Comparison of ENCODE assay signal across 11 cellular contexts in the genomic region with DNA sequence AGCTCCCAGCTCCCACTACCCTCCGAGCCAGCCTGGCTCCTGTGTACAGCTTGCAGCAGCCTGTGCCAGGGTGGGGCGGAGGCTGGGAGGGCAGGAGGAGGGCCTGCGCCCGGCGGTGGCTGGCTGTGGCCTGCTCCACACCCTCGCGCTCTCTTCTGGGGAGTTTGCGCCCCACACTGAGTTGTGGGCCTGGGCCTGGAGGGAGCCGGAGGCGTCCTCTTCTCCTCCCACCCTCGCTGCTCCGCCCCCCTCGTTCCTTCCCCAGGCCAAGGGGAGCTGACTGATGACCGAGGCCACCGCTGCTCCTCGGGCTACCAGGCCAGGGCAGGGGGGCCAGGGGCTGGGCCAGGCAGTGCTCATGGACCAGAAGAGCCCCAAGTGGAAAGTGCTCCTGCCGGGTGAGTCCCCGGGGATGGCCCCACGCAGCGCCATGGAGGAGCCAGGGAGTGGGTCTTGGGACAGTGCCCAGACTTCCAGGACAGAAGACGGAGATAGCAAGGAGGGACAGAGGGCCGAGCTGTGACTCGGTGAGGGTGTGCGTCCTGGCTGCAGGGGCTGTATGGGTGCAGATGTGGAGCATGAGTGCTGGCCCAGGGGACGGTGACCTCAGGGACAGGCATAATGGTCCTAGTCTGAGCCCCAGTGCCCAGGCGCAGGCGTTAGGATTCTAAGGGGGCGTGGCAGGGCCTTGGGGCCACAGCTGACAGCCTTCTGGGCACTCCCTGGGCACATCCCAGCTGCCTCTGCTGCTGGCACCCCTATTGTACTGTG.
DNase-seq lines count a peak whose midpoint lies in the region; ATAC-seq, FAIRE-seq and TF ChIP-seq lines count a peak whose summit lies in the region.
"Had no signal": no experiment of that assay in that cellular context is flagged by ENCODE, and none has a peak within 500 bp of the region (broad histone marks: within the 10 kb centered on the region; RNA-seq: fewer than 3 reads in every experiment).

No MANE protein-coding gene starts in this region.

- POLR2A ChIA-PET in K562 (lab: Yijun Ruan, JAX) = interaction anchor here (1.1 kb wide), 1 partner anchor 198 kb away, joined by 3 read pairs; no protein-coding TSS in a partner anchor

- H3K9ac ChIP-seq in K562 (ENCODE audit: insufficient read depth in 1 of 2, low read depth in 2 of 2, low read length in 2 of 2) = peak overlapping the region; percentile 13 to 84; a peak in 3 of 4 replicates

- H3K9me3 ChIP-seq in K562 (replicated peaks; ENCODE audit: control insufficient read depth, insufficient read depth, low read depth, low read length) = no peaks in the 10 kb centered on the region
- no peaks in the 10 kb centered on the region for H3K9me3 ChIP-seq in lower lobe of right lung
- H3K9me3 ChIP-seq in thyroid gland = no peaks in the 10 kb centered on the region

- peaks cover 38 to 89% of the 10 kb centered on the region in 2 experiments for H3K4me1 ChIP-seq in K562 (replicated peaks in 1 of 2; ENCODE audit: control insufficient read depth in 2 of 2, insufficient read depth in 2 of 2, low read length in 2 of 2)
- H3K4me1 ChIP-seq in lower lobe of right lung = peaks cover 24% of the 10 kb centered on the region
- peaks cover 28 to 46% of the 10 kb centered on the region in 2 donors for H3K4me1 ChIP-seq in thyroid gland

- no peak for TF ChIP-seq CTCF in K562 (IDR thresholded peaks at IDR 0.05 in 2 of 3, conservative IDR thresholded peaks at IDR 0.05 in 1 of 3; ENCODE audit: insufficient read depth in 2 of 3, low read depth in 1 of 3, low read length in 3 of 3)
- no peak for TF ChIP-seq CTCF in lower lobe of right lung (IDR thresholded peaks at IDR 0.05)
- peak in 1 of 6 experiments; percentile 14 for TF ChIP-seq CTCF in thyroid gland (IDR thresholded peaks at IDR 0.05)

- peak; percentile 47 for ATAC-seq in K562
- peak; percentile 84 to 87 for ATAC-seq in lower lobe of right lung
- ATAC-seq in HG03460 (IDR thresholded peaks at IDR 0.05; ENCODE audit: unreplicated experiment) = no peak
- no peak for ATAC-seq in HG02970 (IDR thresholded peaks at IDR 0.05; ENCODE audit: low FRiP score, unreplicated experiment)
- ATAC-seq in HG03342 (IDR thresholded peaks at IDR 0.05; ENCODE audit: unreplicated experiment) = no peak

- TF ChIP-seq POLR2A in K562 (conservative IDR thresholded peaks at IDR 0.05) (no peak), thyroid gland (IDR thresholded peaks at IDR 0.05) (peak in 1 of 2 donors; percentile 57)

- in situ Hi-C loops in K562 (cut with MboI) = no loop called here

- no peak for TF ChIP-seq RAD21 in K562 (CRISPR knock-in tag; conservative IDR thresholded peaks at IDR 0.05 in 1 of 2, IDR thresholded peaks at IDR 0.05 in 1 of 2)

- DNase-seq in HT-29 (ENCODE audit: low spot score) (peak; percentile 52), K562 (ENCODE audit: extremely low read depth in 1 of 4, low spot score in 3 of 4) (peak; percentile 60 to 71 (median 68)), lower lobe of right lung (peak; percentile 77), thyroid gland (peak; percentile 90 to 91), activated gamma-delta T cell (lab: John Stamatoyannopoulos, UW) (no peak)
- DNase-seq: NCI-H1436; stimulated activated CD4-positive, alpha-beta T cell treated with anti-CD3 and anti-CD28 coated beads, Interleukin-15, amount 100 ng/mL, for 24 hours had no signal

- H2AFZ ChIP-seq in K562 (ENCODE audit: low read depth, low read length) = peak overlapping the region; percentile 61; the same call in 1 of the 2 replicates

- no TSS peak for BruUV-seq in K562 (replicated peaks; lab: Mats Ljungman, UMichigan)

- H3K27me3 ChIP-seq in K562 (ENCODE audit: control insufficient read depth in 2 of 2, insufficient read depth in 2 of 2, low read length in 2 of 2) (no peaks in the 10 kb centered on the region), lower lobe of right lung (ENCODE audit: low read depth) (no peaks in the 10 kb centered on the region), thyroid gland (no peaks in the 10 kb centered on the region)

- FAIRE-seq in K562 (lab: Jason Lieb, UNC) = no peak
- FAIRE-seq: urothelium cell line had no signal

- intact Hi-C loops in K562 (cut with micrococcal nuclease) (loop anchor here (1.0 kb wide), 1 partner anchor 22 kb away; no protein-coding TSS in a partner anchor), lower lobe of right lung (cut with DNase I) (no loop called here), thyroid gland (cut with DNase I) (no loop called here)

- H3K36me3 ChIP-seq in K562 (ENCODE audit: control insufficient read depth, insufficient read depth, low read length) (no peaks in the 10 kb centered on the region), lower lobe of right lung (no peaks in the 10 kb centered on the region), thyroid gland (no peaks in the 10 kb centered on the region)

- no peaks in the 10 kb centered on the region; the same call in 2 of the 3 replicates for H3K79me2 ChIP-seq in K562 (ENCODE audit: control insufficient read depth, insufficient read depth, low read length)

- CTCF ChIA-PET in K562 (lab: Yijun Ruan, JAX; ENCODE audit: low intra/inter-chr PET ratio) = no interaction called here

- no peak overlapping the region for H3K4me3 ChIP-seq in K562
- peak overlapping the region; percentile 34 for H3K4me3 ChIP-seq in lower lobe of right lung
- no peak overlapping the region for H3K4me3 ChIP-seq in thyroid gland (replicated peaks in 1 of 3)

- no peak for TF ChIP-seq EP300 in K562 (IDR thresholded peaks at IDR 0.05; ENCODE audit: low read length)

- H3K9me1 ChIP-seq in K562 (ENCODE audit: control insufficient read depth, insufficient read depth, low read length) = no peaks in the 10 kb centered on the region

- no peak overlapping the region for H3K4me2 ChIP-seq in K562 (ENCODE audit: insufficient read depth, low read length)

- H3K27ac ChIP-seq in K562 (ENCODE audit: extremely low read depth, low read depth, low read length) (peak overlapping the region; percentile 13; the same call in 1 of the 3 replicates), lower lobe of right lung (peak overlapping the region; percentile 60), thyroid gland (peak overlapping the region; percentile 82 to 95 (median 92))

- whole genome bisulfite sequencing in K562 (ENCODE audit: insufficient coverage, low coverage, missing lambda C conversion rate) = 77% methylated on average over 21 of the region's 28 CpGs
- 33 to 38% methylated on average over 10 to 14 of the region's 28 CpGs for WGBS in thyroid gland, 2 donors

- no peaks in the 10 kb centered on the region for H4K20me1 ChIP-seq in K562 (replicated peaks; ENCODE audit: control insufficient read depth, insufficient read depth, low read length)

TF ChIP-seq in K562, 482 proteins besides CTCF, POLR2A, EP300 and RAD21 (continues in another document):
- TF ChIP-seq IRF2 (CRISPR knock-in tag; IDR thresholded peaks at IDR 0.05) = 0 out of 2 replicates have a peak, but pooled peaks have one; percentile 38
- peak; percentile 47 for TF ChIP-seq ZFX (CRISPR knock-in tag; IDR thresholded peaks at IDR 0.05)
- TF ChIP-seq SAP30 (IDR thresholded peaks at IDR 0.05; ENCODE audit: borderline replicate concordance, insufficient read depth, low read depth, low read length, poor library complexity, severe bottlenecking) = peak; percentile 14
- peak; percentile 24 for TF ChIP-seq HMGN3 (IDR thresholded peaks at IDR 0.05; ENCODE audit: borderline replicate concordance, extremely low read depth, insufficient read length, low read depth, low read length)
- TF ChIP-seq NFIC (IDR thresholded peaks at IDR 0.05) = 0 out of 2 replicates have a peak, but pooled peaks have one; percentile 15
- no peak for TF ChIP-seq NR4A1 (CRISPR knock-in tag; IDR thresholded peaks at IDR 0.05)
- peak; percentile 38; the same call in 1 of the 2 replicates for TF ChIP-seq NR4A1 (tag; IDR thresholded peaks at IDR 0.05)
- no peak for TF ChIP-seq CBFB (CRISPR knock-in tag; IDR thresholded peaks at IDR 0.05)
- peak; percentile 50; the same call in 1 of the 2 replicates for TF ChIP-seq PHF8 (IDR thresholded peaks at IDR 0.05; ENCODE audit: borderline replicate concordance, low read length)
- TF ChIP-seq, protein P1, sequence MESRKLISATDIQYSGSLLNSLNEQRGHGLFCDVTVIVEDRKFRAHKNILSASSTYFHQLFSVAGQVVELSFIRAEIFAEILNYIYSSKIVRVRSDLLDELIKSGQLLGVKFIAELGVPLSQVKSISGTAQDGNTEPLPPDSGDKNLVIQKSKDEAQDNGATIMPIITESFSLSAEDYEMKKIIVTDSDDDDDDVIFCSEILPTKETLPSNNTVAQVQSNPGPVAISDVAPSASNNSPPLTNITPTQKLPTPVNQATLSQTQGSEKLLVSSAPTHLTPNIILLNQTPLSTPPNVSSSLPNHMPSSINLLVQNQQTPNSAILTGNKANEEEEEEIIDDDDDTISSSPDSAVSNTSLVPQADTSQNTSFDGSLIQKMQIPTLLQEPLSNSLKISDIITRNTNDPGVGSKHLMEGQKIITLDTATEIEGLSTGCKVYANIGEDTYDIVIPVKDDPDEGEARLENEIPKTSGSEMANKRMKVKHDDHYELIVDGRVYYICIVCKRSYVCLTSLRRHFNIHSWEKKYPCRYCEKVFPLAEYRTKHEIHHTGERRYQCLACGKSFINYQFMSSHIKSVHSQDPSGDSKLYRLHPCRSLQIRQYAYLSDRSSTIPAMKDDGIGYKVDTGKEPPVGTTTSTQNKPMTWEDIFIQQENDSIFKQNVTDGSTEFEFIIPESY (CRISPR knock-in tag; IDR thresholded peaks at IDR 0.05) = peak; percentile 88; the same call in 1 of the 2 replicates
- peak; percentile 50 for TF ChIP-seq KDM5B (IDR thresholded peaks at IDR 0.05; ENCODE audit: insufficient replicate concordance, low read depth, low read length)
- TF ChIP-seq, protein P2, sequence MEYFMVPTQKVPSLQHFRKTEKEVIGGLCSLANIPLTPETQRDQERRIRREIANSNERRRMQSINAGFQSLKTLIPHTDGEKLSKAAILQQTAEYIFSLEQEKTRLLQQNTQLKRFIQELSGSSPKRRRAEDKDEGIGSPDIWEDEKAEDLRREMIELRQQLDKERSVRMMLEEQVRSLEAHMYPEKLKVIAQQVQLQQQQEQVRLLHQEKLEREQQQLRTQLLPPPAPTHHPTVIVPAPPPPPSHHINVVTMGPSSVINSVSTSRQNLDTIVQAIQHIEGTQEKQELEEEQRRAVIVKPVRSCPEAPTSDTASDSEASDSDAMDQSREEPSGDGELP (CRISPR knock-in tag; IDR thresholded peaks at IDR 0.05; ENCODE audit: borderline replicate concordance) = peak; percentile 45; the same call in 1 of the 2 replicates

Comparison
In these comparisons a context has a peak if more than half of its experiments do, and no peak if none do; other contexts are left out.
1. ATAC-seq: peak in K562 (single experiment) and lower lobe of right lung (2 of 2); none in HG03460 (single experiment), HG02970 (single experiment) and HG03342 (single experiment).
2. H3K27ac ChIP-seq: peak in every context shown above with its lines; median percentile 92 in thyroid gland; 60 in lower lobe of right lung; 13 in K562.